In the genomic region with DNA sequence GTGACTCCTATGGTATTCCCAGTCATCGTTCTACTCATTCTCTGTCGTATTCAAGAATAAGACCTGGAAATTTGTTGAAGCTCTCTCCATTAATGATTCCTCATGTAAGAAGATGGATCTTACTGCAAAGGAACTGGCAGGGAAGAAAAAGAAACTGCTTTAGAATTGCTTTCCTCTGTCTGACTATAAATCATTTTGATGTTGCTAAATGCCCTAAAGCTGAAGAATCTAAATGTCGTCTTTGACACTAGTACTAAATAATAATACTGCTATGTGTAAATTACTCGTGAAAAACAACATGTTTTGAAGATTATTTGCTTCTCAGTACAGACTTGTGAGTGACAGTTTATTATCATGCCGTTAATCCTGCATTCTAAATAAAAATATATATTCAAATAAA, we compare ENCODE assay signal across 22 cellular contexts.
"Had no signal": no experiment of that assay in that cellular context is flagged by ENCODE, and none has a peak within 500 bp of the region (broad histone marks: within the 10 kb centered on the region; RNA-seq: fewer than 3 reads in every experiment).

No MANE protein-coding gene starts in this region.

- H3K36me3 Mint-ChIP-seq: memory B cell, naive B cell had no signal

- H3K9me3 Mint-ChIP-seq: endodermal cell, memory B cell, naive B cell, nephron progenitor cell had no signal

- H3K4me3 ChIP-seq: coronary artery, heart right ventricle, left ventricle myocardium inferior, lower lobe of right lung, prostate gland, skin epidermis, suprapubic skin, tibial nerve, upper lobe of right lung had no signal

- H3K27me3 ChIP-seq: heart right ventricle, suprapubic skin, tibial nerve, upper lobe of right lung had no signal

- H3K27ac Mint-ChIP-seq: endodermal cell, memory B cell, naive B cell, nephron progenitor cell had no signal

- H3K4me1 ChIP-seq: prostate gland had no signal

- H3K4me3 Mint-ChIP-seq: endodermal cell, memory B cell, naive B cell, nephron progenitor cell had no signal

- H3K27ac ChIP-seq: prostate gland, skin epidermis had no signal

- H3K4me1 Mint-ChIP-seq: endodermal cell, memory B cell, naive B cell had no signal

- H3K36me3 ChIP-seq: heart right ventricle, left ventricle myocardium inferior, lower lobe of right lung, prostate gland, suprapubic skin, tibial nerve, upper lobe of right lung had no signal

- H3K9ac ChIP-seq: parathyroid adenoma had no signal

- ATAC-seq: sciatic nerve had no signal

- H2AFZ ChIP-seq: parathyroid adenoma had no signal

- FAIRE-seq: endothelial cell of umbilical vein, frontal cortex had no signal

- DNase-seq: central memory CD4-positive, alpha-beta T cell; effector CD4-positive, alpha-beta T cell; endodermal cell; left ventricle myocardium inferior; naive B cell; nephron progenitor cell; stimulated activated CD4-positive, alpha-beta T cell treated with anti-CD3 and anti-CD28 coated beads, Interleukin-12 subunit alpha, Interleukin-12 subunit beta, amount 100 ng/mL, for 4 hours; stimulated activated CD4-positive, alpha-beta T cell treated with anti-CD3 and anti-CD28 coated beads, Interleukin-2, amount 100 ng/mL, for 48 hours; stimulated activated naive CD4-positive, alpha-beta T cell treated with Interleukin-2 at 50 U/mL for 16 hours; upper lobe of right lung had no signal

- H3K9me3 ChIP-seq: heart right ventricle, left ventricle myocardium inferior, lower lobe of right lung, prostate gland, suprapubic skin, tibial nerve, upper lobe of right lung had no signal

- H3K79me2 ChIP-seq: parathyroid adenoma had no signal
